ENCODE assay signal across 1 cellular context in genomic region chr5:96934695-96935555, GRCh38.
TF ChIP-seq lines count a peak whose summit lies in the region.

No MANE protein-coding gene starts in this region.

TF ChIP-seq in K562, 482 proteins besides CTCF, POLR2A, EP300 and RAD21 (continued from another document and continues in another):
- TF ChIP-seq CTCFL (IDR thresholded peaks at IDR 0.05; ENCODE audit: borderline replicate concordance, insufficient read depth, low read depth, low read length, poor library complexity, severe bottlenecking) (peak; percentile 54), CREB3 (tag; conservative IDR thresholded peaks at IDR 0.05; ENCODE audit: low read depth) (no peak), TEAD4 (IDR thresholded peaks at IDR 0.05; ENCODE audit: low read length) (no peak), TEAD4 (CRISPR knock-in tag; IDR thresholded peaks at IDR 0.05; ENCODE audit: borderline replicate concordance) (no peak), VEZF1 (CRISPR knock-in tag; IDR thresholded peaks at IDR 0.05) (peak; percentile 84), ZNF707 (CRISPR knock-in tag; conservative IDR thresholded peaks at IDR 0.05) (no peak), CGGBP1 (CRISPR knock-in tag; IDR thresholded peaks at IDR 0.05) (no peak; the same call in 1 of the 2 replicates), AFF4 (CRISPR knock-in tag; IDR thresholded peaks at IDR 0.05) (peak; percentile 73; the same call in 1 of the 2 replicates), ZNF589 (CRISPR knock-in tag; IDR thresholded peaks at IDR 0.05; ENCODE audit: low read depth) (no peak; the same call in 1 of the 2 replicates), ZNF76 (CRISPR knock-in tag; IDR thresholded peaks at IDR 0.05; ENCODE audit: borderline replicate concordance) (no peak), MLX (CRISPR knock-in tag; conservative IDR thresholded peaks at IDR 0.05) (no peak; a peak in 1 of 4 replicates), SP1 (CRISPR knock-in tag; IDR thresholded peaks at IDR 0.05) (no peak; the same call in 1 of the 2 replicates), STAT6 (CRISPR knock-in tag; IDR thresholded peaks at IDR 0.05) (0 out of 2 replicates have a peak, but pooled peaks have one; percentile 23), E2F3 (CRISPR knock-in tag; IDR thresholded peaks at IDR 0.05) (peak; percentile 42; the same call in 1 of the 2 replicates), SMC3 (conservative IDR thresholded peaks at IDR 0.05; ENCODE audit: insufficient read depth, low read depth, low read length) (no peak; the same call in 1 of the 2 replicates), SMAD1 (IDR thresholded peaks at IDR 0.05; ENCODE audit: low read depth, low read length, partially characterized antibody) (no peak), LEF1 (IDR thresholded peaks at IDR 0.05) (no peak), MAZ (CRISPR knock-in tag; conservative IDR thresholded peaks at IDR 0.05 in 1 of 2, IDR thresholded peaks at IDR 0.05 in 1 of 2) (peak; percentile 71 to 82), SMARCA5 (IDR thresholded peaks at IDR 0.05) (no peak), ZNF740 (CRISPR knock-in tag; IDR thresholded peaks at IDR 0.05) (no peak), ZNF740 (tag; IDR thresholded peaks at IDR 0.05) (no peak), LCOR (CRISPR knock-in tag; IDR thresholded peaks at IDR 0.05) (peak; percentile 57), RBM22 (IDR thresholded peaks at IDR 0.05; ENCODE audit: low read depth, low read length, poor library complexity, severe bottlenecking) (peak; percentile 89), ZFPM2 (CRISPR knock-in tag; IDR thresholded peaks at IDR 0.05) (no peak), ZNF197 (CRISPR knock-in tag; IDR thresholded peaks at IDR 0.05; ENCODE audit: low read depth) (0 out of 2 replicates have a peak, but pooled peaks have one; percentile 31), ZNF778 (CRISPR knock-in tag; IDR thresholded peaks at IDR 0.05) (no peak), ZNF639 (CRISPR knock-in tag; conservative IDR thresholded peaks at IDR 0.05 in 1 of 2, IDR thresholded peaks at IDR 0.05 in 1 of 2) (peak in 1 of 2 experiments; percentile 50; a peak in 1 of 4 replicates), NFATC3 (IDR thresholded peaks at IDR 0.05) (no peak), OTX1 (CRISPR knock-in tag; IDR thresholded peaks at IDR 0.05) (peak; percentile 65; the same call in 1 of the 2 replicates)
